8 cellular contexts compared by ENCODE assay signal in the genomic region with DNA sequence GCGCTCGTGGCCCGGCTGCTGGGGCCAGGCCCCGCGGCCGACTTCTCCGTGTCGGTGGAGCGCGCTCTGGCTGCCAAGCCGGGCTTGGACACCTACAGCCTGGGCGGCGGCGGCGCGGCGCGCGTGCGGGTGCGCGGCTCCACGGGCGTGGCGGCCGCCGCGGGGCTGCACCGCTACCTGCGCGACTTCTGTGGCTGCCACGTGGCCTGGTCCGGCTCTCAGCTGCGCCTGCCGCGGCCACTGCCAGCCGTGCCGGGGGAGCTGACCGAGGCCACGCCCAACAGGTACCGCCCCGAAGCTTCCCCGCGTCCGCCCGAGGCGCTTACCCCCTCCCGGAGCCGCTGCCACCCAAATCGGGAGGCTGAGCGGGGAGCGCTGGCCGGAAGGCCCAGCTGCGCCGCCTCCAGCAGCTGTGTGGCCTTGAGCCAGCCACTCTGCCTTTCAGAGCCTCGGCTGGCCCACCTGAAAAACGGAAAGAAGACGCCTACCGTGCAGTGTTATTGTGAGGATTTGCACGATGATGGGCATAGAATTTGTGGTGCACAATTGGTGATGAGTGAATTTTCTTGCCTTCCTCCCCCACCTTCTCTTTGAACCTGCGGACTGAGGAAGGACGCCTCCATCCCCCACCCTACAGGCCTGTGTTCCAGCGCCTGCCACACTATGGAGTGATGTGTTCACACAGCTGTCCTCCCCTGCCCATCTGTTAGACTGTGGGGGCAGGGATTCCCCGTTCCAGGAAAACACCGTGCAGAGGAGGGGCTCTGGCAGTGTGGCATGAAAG. TPM values are rescaled to one million over a fixed set of nuclear protein-coding genes. Genes with fewer than 3 reads are reported as not detected.
A peak's percentile ranks its signal among the peaks of the same experiment; 100 is the strongest.
DNase-seq lines count a peak whose midpoint lies in the region; ATAC-seq and TF ChIP-seq lines count a peak whose summit lies in the region.

No MANE protein-coding gene starts in this region.

- TF ChIP-seq POLR2A in erythroblast (IDR thresholded peaks at IDR 0.05; ENCODE audit: low read length), result no peak

- ATAC-seq in GM19468 (IDR thresholded peaks at IDR 0.05; ENCODE audit: extremely low read depth, unreplicated experiment), result peak; percentile 37
- ATAC-seq in HG03571 (IDR thresholded peaks at IDR 0.05; ENCODE audit: unreplicated experiment), result peak; percentile 59

- peak; percentile 90 for DNase-seq in COR-L47 (lab: John Stamatoyannopoulos, UW)
- DNase-seq in NOMO-1 treated with dmso at 0.1 percent for 144 hours (lab: John Stamatoyannopoulos, UW; ENCODE audit: unreplicated experiment), result peak; percentile 44
- peak; percentile 51 for DNase-seq in activated T-cell treated with anti-CD3 and anti-CD28 coated beads for 4 hours
- DNase-seq in erythroblast (lab: John Stamatoyannopoulos, UW), result peak; percentile 82 to 85
- DNase-seq in mucosa of gallbladder (ENCODE audit: low spot score), result peak; percentile 82
- peak; percentile 27 to 64 for DNase-seq in stimulated activated CD8-positive, alpha-beta memory T cell treated with anti-CD3 and anti-CD28 coated beads, Interleukin-7, amount 100 ng/mL, for 4 hours (ENCODE audit: low read depth in 2 of 2)

RNA-seq across cellular contexts. Expression of a gene that starts 0.5 kb away (rescaled TPM):
- 51.1 TPM for total RNA-seq in mucosa of gallbladder

RNA-seq across cellular contexts. Expression of a gene that starts 16.2 kb away (rescaled TPM):
- 2.4 TPM for total RNA-seq in mucosa of gallbladder

RNA-seq across cellular contexts. Expression of a gene that starts 25.4 kb away (rescaled TPM):
- total RNA-seq in mucosa of gallbladder, result 84.1 TPM

RNA-seq across cellular contexts. Expression of a gene that starts 30.3 kb away (rescaled TPM):
- 54.0 TPM for total RNA-seq in mucosa of gallbladder

RNA-seq across cellular contexts. Expression of a gene that starts 41.0 kb away (rescaled TPM):
- total RNA-seq in mucosa of gallbladder, result 5.1 TPM

Comparison
In these comparisons a context has a peak if more than half of its experiments do, and no peak if none do; other contexts are left out.
1. Peak in every context shown above with its lines: DNase-seq and ATAC-seq.